In the genomic region with DNA sequence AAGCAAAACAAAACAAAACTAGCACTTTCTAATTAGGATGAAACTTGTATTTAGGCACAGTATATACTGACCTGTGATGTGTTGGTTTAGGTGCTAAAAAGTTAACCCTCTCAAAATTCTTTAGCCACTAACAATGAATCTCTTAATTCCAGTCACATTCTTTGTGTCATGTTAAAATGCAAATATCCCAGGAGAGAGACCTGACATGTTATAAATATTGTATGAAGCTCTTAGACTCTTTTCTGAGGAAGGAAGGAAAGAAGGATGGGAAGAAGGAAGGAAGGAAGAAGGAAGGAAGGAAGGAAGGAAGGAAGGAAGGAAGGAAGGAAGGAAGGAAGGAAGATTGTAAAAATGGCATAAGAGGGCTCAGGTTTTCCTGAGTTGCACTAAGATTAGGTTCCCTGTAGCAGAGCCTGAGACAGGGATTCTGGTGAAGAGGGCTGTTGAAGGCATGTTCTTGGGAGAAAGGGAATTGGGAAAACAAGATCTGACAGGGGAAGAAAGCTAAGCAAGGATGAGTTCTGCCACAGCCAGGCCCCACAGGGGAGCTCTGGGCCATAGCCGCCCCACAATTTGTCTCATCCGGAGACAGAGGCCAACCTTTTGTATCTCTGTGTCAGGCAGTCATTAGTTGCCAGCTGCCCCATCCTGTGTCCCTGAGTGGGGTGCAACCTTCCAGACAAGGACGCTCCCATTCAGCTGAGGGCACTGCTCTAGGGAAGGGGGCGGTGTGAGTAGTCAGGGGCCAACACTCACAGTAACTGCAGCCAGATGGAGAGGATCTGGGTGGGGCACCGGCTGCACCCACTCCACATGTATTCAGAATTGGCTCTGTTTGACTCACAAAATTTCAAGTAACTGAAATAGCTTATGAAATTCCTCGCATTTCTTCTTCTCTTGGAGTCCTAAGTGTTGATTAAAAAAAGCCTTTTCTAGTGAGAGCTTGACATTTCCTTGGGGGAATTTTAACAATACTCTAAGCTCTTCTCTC, we compare ENCODE assay signal across 16 cellular contexts.
DNase-seq lines count a peak whose midpoint lies in the region; ATAC-seq and TF ChIP-seq lines count a peak whose summit lies in the region.
"Had no signal": no experiment of that assay in that cellular context is flagged by ENCODE, and none has a peak within 500 bp of the region (broad histone marks: within the 10 kb centered on the region; RNA-seq: fewer than 3 reads in every experiment).

No MANE protein-coding gene starts in this region.

- no peaks in the 10 kb centered on the region for H4K20me1 ChIP-seq in GM23248 (ENCODE audit: insufficient read depth)

- H3K9me3 ChIP-seq in GM23248 (ENCODE audit: low read depth) (no peaks in the 10 kb centered on the region), left lung (no peaks in the 10 kb centered on the region)
- H3K9me3 ChIP-seq: mucosa of descending colon had no signal

- H3K9me2 ChIP-seq in GM23248 (ENCODE audit: insufficient read depth): no peaks in the 10 kb centered on the region

- in situ Hi-C loops in GM23248 (cut with MboI): no loop called here

- H3K27me3 ChIP-seq in GM23248 (replicated peaks; ENCODE audit: insufficient read depth) (no peaks in the 10 kb centered on the region), left lung (no peaks in the 10 kb centered on the region)

- peaks cover 3% of the 10 kb centered on the region for H3K27me3 Mint-ChIP-seq in WTC11 (ENCODE audit: low read depth)
- no peaks in the 10 kb centered on the region for H3K27me3 Mint-ChIP-seq in activated T-helper 17 cell treated with anti-CD3 and anti-CD28 coated beads, Interleukin-2, amount 50 U/mL, for 72 hours

- H3K4me1 Mint-ChIP-seq in WTC11: peaks cover 50% of the 10 kb centered on the region
- H3K4me1 Mint-ChIP-seq in activated T-helper 17 cell treated with anti-CD3 and anti-CD28 coated beads, Interleukin-2, amount 50 U/mL, for 72 hours: no peaks in the 10 kb centered on the region

- H3K4me1 ChIP-seq in GM23248 (ENCODE audit: insufficient read depth): peaks cover 38% of the 10 kb centered on the region
- H3K4me1 ChIP-seq in left lung: no peaks in the 10 kb centered on the region

- H3K4me3 Mint-ChIP-seq in WTC11: no peak overlapping the region
- H3K4me3 Mint-ChIP-seq in activated T-helper 17 cell treated with anti-CD3 and anti-CD28 coated beads, Interleukin-2, amount 50 U/mL, for 72 hours: no peak overlapping the region

- intact Hi-C loops in left lung (cut with DNase I): no loop called here

- WGBS in GM23248 (ENCODE audit: low coverage in 1 of 2, low lambda C conversion rate in 2 of 2, missing lambda C conversion rate in 2 of 2), 2 experiments: 17 to 23% methylated on average over 6 of the region's 6 CpGs

- TF ChIP-seq CTCF in WTC11 (IDR thresholded peaks at IDR 0.05): no peak
- TF ChIP-seq CTCF in left lung (IDR thresholded peaks at IDR 0.05): no peak

- POLR2A ChIA-PET in WTC11 (lab: Charles Lee): interaction anchor here (1.1 kb wide), 1 partner anchor 244 kb away, joined by 3 read pairs; the partner anchor contains the start of gene MED23

- peak; percentile 28 for DNase-seq in AG08395 (ENCODE audit: low spot score)
- DNase-seq in GM23248: peak; percentile 69
- no peak for DNase-seq in WTC11 (ENCODE audit: low spot score)
- DNase-seq in left lung: no peak
- no peak for DNase-seq in NCI-H2196 treated with DMSO at 0.1 percent for 48 hours (lab: John Stamatoyannopoulos, UW; ENCODE audit: unreplicated experiment)
- DNase-seq in stimulated activated CD4-positive, alpha-beta T cell treated with anti-CD3 and anti-CD28 coated beads, Interleukin-4, amount 100 ng/mL, for 24 hours: no peak
- DNase-seq: GOT3; KBM-7; left cardiac atrium; mucosa of descending colon; NCI-H2171; stimulated activated CD4-positive, alpha-beta T cell treated with anti-CD3 and anti-CD28 coated beads, Interleukin-1b, Interleukin-23, amount 100 ng/mL, for 48 hours had no signal

- CTCF ChIA-PET in WTC11 (lab: Charles Lee): interaction anchor here (1.1 to 1.3 kb wide), 2 partner anchors 136 to 200 kb away, joined by 3 to 4 read pairs; no protein-coding TSS in a partner anchor

- peaks cover 19% of the 10 kb centered on the region for H3F3A ChIP-seq in GM23248 (ENCODE audit: insufficient read depth)

- H3K36me3 ChIP-seq in GM23248 (ENCODE audit: low read depth) (no peaks in the 10 kb centered on the region), left lung (no peaks in the 10 kb centered on the region)

- peak overlapping the region; percentile 38 for H3K27ac ChIP-seq in GM23248
- no peak overlapping the region for H3K27ac ChIP-seq in left lung

- peak overlapping the region; percentile 33 for H3K4me2 ChIP-seq in GM23248 (ENCODE audit: unreplicated experiment)

- H3K9ac ChIP-seq in GM23248: no peak overlapping the region

- H3K79me2 ChIP-seq in GM23248 (ENCODE audit: insufficient read depth): no peaks in the 10 kb centered on the region

- ATAC-seq in WTC11: peak; percentile 76
- ATAC-seq in left lung: peak; percentile 57
- ATAC-seq in GM21825 (IDR thresholded peaks at IDR 0.05; ENCODE audit: unreplicated experiment): no peak
- ATAC-seq in activated T-helper 17 cell treated with anti-CD3 and anti-CD28 coated beads, Interleukin-2, amount 50 U/mL, for 72 hours (replicated peaks): no peak
- ATAC-seq: mucosa of descending colon, right cardiac atrium, Right ventricle myocardium inferior had no signal

- peak overlapping the region; percentile 42 for H2AFZ ChIP-seq in GM23248

- peaks cover 21% of the 10 kb centered on the region for H3K36me3 Mint-ChIP-seq in WTC11
- no peaks in the 10 kb centered on the region for H3K36me3 Mint-ChIP-seq in activated T-helper 17 cell treated with anti-CD3 and anti-CD28 coated beads, Interleukin-2, amount 50 U/mL, for 72 hours (ENCODE audit: low read depth)

- peaks cover 26% of the 10 kb centered on the region for H3K9me3 Mint-ChIP-seq in WTC11
- H3K9me3 Mint-ChIP-seq in activated T-helper 17 cell treated with anti-CD3 and anti-CD28 coated beads, Interleukin-2, amount 50 U/mL, for 72 hours: no peaks in the 10 kb centered on the region

- no peak overlapping the region; the same call in 1 of the 2 replicates for H3K27ac Mint-ChIP-seq in WTC11
- H3K27ac Mint-ChIP-seq in activated T-helper 17 cell treated with anti-CD3 and anti-CD28 coated beads, Interleukin-2, amount 50 U/mL, for 72 hours: no peak overlapping the region

- peak overlapping the region; percentile 21 for H3K4me3 ChIP-seq in GM23248
- H3K4me3 ChIP-seq in left lung: no peak overlapping the region
- H3K4me3 ChIP-seq: mucosa of descending colon had no signal

TF ChIP-seq in WTC11, 78 proteins besides CTCF, POLR2A, EP300 and RAD21:
- TF ChIP-seq TCF7 (CRISPR knock-in tag; IDR thresholded peaks at IDR 0.05; ENCODE audit: low read depth) (no peak), FOXJ3 (CRISPR knock-in tag; IDR thresholded peaks at IDR 0.05; ENCODE audit: borderline replicate concordance) (no peak), ETV6 (CRISPR knock-in tag; IDR thresholded peaks at IDR 0.05) (0 out of 2 replicates have a peak, but pooled peaks have one; percentile 51), NR1H2 (CRISPR knock-in tag; IDR thresholded peaks at IDR 0.05) (no peak), SOX15 (CRISPR knock-in tag; IDR thresholded peaks at IDR 0.05) (no peak)

Comparison
In these comparisons a context has a peak if more than half of its experiments do, and no peak if none do; other contexts are left out.
1. DNase-seq: peak in AG08395 (single experiment) and GM23248 (single experiment); none in WTC11 (single experiment), left lung (0 of 2), NCI-H2196 treated with DMSO at 0.1 percent for 48 hours (single experiment) and stimulated activated CD4-positive, alpha-beta T cell treated with anti-CD3 and anti-CD28 coated beads, Interleukin-4, amount 100 ng/mL, for 24 hours (single experiment).
2. ATAC-seq: peak in WTC11 (single experiment) and left lung (single experiment); none in GM21825 (single experiment) and activated T-helper 17 cell treated with anti-CD3 and anti-CD28 coated beads, Interleukin-2, amount 50 U/mL, for 72 hours (single experiment).